ENCODE assay signal across 2 cellular contexts in the genomic region with DNA sequence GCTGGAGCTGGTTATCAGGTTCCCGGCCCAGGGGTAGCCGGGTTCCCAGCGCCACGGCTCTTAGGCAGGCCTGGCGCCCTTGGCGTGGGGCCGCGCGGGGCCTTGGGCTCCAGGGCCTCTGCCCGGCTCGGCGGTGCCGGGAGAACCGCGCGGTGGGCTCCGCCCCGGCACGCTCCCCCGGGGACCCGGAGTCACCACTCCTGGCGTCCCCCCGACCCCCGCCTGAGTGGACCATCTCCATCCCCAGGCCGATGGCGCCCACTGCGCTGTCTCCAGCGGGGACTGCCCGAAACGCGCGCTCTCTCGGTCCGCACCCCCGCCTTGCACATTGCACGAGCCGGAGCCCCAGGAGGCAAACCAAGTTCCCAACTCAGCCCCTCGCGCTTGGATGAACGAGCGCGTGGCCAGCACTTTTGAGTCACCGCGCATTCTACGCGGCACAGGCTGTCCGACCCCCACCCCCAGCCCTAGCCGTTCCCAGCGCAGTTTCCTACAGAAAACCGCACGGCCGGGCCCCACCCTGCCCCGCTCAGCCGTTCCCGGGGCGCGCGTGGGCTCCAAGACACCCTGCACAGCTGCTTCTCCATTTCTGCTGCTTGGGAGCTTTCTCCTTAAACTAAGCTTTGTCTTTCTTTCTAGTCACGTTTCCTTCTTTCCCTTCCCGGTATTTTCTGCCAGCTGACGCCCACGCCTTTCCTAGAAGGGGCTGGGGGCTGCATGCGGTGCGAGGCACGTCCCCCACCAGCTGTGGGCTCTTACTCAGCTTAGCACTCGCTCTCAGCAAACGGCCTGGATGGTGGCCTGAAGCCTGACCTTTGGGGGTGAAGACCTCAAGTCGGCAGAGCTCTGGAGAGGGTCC.
TF ChIP-seq lines count a peak whose summit lies in the region.

No MANE protein-coding gene starts in this region.

TF ChIP-seq in SK-N-SH, 30 proteins besides CTCF, POLR2A, EP300 and RAD21:
- TF ChIP-seq POLR2AphosphoS5 (IDR thresholded peaks at IDR 0.05; ENCODE audit: low read depth, low read length), result peak; percentile 54; the same call in 1 of the 2 replicates
- TF ChIP-seq CHD2 (IDR thresholded peaks at IDR 0.05; ENCODE audit: low read length, partially characterized antibody), result peak; percentile 3
- TF ChIP-seq, protein P1, sequence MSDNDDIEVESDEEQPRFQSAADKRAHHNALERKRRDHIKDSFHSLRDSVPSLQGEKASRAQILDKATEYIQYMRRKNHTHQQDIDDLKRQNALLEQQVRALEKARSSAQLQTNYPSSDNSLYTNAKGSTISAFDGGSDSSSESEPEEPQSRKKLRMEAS (IDR thresholded peaks at IDR 0.05; ENCODE audit: low read depth), result peak; percentile 60; the same call in 1 of the 2 replicates
- TF ChIP-seq MXI1 (IDR thresholded peaks at IDR 0.05; ENCODE audit: low read depth, low read length), result no peak
- TF ChIP-seq, protein P2, sequence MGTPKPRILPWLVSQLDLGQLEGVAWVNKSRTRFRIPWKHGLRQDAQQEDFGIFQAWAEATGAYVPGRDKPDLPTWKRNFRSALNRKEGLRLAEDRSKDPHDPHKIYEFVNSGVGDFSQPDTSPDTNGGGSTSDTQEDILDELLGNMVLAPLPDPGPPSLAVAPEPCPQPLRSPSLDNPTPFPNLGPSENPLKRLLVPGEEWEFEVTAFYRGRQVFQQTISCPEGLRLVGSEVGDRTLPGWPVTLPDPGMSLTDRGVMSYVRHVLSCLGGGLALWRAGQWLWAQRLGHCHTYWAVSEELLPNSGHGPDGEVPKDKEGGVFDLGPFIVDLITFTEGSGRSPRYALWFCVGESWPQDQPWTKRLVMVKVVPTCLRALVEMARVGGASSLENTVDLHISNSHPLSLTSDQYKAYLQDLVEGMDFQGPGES (IDR thresholded peaks at IDR 0.05; ENCODE audit: low read depth, low read length), result no peak

TF ChIP-seq in HepG2, 621 proteins besides CTCF, POLR2A, EP300 and RAD21 (continues in another document):
- peak; percentile 45; the same call in 1 of the 2 replicates for TF ChIP-seq PHF8 (CRISPR knock-in tag; IDR thresholded peaks at IDR 0.05)
- no peak for TF ChIP-seq CAMTA2 (CRISPR knock-in tag; IDR thresholded peaks at IDR 0.05; ENCODE audit: borderline replicate concordance)
- TF ChIP-seq NCOR1 (IDR thresholded peaks at IDR 0.05; ENCODE audit: borderline replicate concordance, low read length), result no peak
- no peak for TF ChIP-seq STAG1 (CRISPR knock-in tag; IDR thresholded peaks at IDR 0.05)
- peak; percentile 68 for TF ChIP-seq TAF1 (CRISPR knock-in tag; IDR thresholded peaks at IDR 0.05)
- 0 out of 2 replicates have a peak, but pooled peaks have one; percentile 6 for TF ChIP-seq RARA (CRISPR knock-in tag; IDR thresholded peaks at IDR 0.05)
- 0 out of 2 replicates have a peak, but pooled peaks have one; percentile 42 for TF ChIP-seq ZNF773 (CRISPR knock-in tag; IDR thresholded peaks at IDR 0.05; ENCODE audit: borderline replicate concordance)
- no peak for TF ChIP-seq SMAD9 (CRISPR knock-in tag; IDR thresholded peaks at IDR 0.05)
- TF ChIP-seq, protein P3, sequence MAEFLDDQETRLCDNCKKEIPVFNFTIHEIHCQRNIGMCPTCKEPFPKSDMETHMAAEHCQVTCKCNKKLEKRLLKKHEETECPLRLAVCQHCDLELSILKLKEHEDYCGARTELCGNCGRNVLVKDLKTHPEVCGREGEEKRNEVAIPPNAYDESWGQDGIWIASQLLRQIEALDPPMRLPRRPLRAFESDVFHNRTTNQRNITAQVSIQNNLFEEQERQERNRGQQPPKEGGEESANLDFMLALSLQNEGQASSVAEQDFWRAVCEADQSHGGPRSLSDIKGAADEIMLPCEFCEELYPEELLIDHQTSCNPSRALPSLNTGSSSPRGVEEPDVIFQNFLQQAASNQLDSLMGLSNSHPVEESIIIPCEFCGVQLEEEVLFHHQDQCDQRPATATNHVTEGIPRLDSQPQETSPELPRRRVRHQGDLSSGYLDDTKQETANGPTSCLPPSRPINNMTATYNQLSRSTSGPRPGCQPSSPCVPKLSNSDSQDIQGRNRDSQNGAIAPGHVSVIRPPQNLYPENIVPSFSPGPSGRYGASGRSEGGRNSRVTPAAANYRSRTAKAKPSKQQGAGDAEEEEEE (CRISPR knock-in tag; IDR thresholded peaks at IDR 0.05; ENCODE audit: borderline replicate concordance), result no peak
- TF ChIP-seq, protein P4, sequence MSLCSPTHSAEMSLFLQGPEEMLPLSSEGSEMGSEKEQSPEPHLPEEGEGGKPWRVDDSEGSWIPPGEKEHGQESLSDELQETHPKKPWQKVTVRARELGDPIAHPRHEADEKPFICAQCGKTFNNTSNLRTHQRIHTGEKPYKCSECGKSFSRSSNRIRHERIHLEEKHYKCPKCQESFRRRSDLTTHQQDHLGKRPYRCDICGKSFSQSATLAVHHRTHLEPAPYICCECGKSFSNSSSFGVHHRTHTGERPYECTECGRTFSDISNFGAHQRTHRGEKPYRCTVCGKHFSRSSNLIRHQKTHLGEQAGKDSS (CRISPR knock-in tag; IDR thresholded peaks at IDR 0.05; ENCODE audit: borderline replicate concordance, low read depth), result no peak; the same call in 1 of the 2 replicates
- 0 out of 2 replicates have a peak, but pooled peaks have one; percentile 7 for TF ChIP-seq PHF21A (CRISPR knock-in tag; IDR thresholded peaks at IDR 0.05)
- TF ChIP-seq KDM3A (CRISPR knock-in tag; IDR thresholded peaks at IDR 0.05; ENCODE audit: low read depth), result 0 out of 2 replicates have a peak, but pooled peaks have one; percentile 15
- no peak for TF ChIP-seq GTF3A (CRISPR knock-in tag; conservative IDR thresholded peaks at IDR 0.05)
- peak; percentile 83 for TF ChIP-seq ZFX (CRISPR knock-in tag; IDR thresholded peaks at IDR 0.05; ENCODE audit: low read depth)
- peak; percentile 57; the same call in 1 of the 2 replicates for TF ChIP-seq POLR2AphosphoS5 (IDR thresholded peaks at IDR 0.05; ENCODE audit: low read depth, low read length)
- no peak for TF ChIP-seq RNF2 (conservative IDR thresholded peaks at IDR 0.05; ENCODE audit: low read depth)
- TF ChIP-seq FOXP1 (IDR thresholded peaks at IDR 0.05), result no peak
- TF ChIP-seq FOXP1 (CRISPR knock-in tag; IDR thresholded peaks at IDR 0.05), result no peak
- 0 out of 2 replicates have a peak, but pooled peaks have one; percentile 47 for TF ChIP-seq PCBP1 (IDR thresholded peaks at IDR 0.05; ENCODE audit: borderline replicate concordance, low read depth, low read length)
- no peak; the same call in 1 of the 2 replicates for TF ChIP-seq NR2F6 (IDR thresholded peaks at IDR 0.05)
- peak; percentile 4; the same call in 1 of the 2 replicates for TF ChIP-seq NR2F6 (CRISPR knock-in tag; IDR thresholded peaks at IDR 0.05)
- peak; percentile 46 for TF ChIP-seq MYC (CRISPR knock-in tag; IDR thresholded peaks at IDR 0.05; ENCODE audit: borderline replicate concordance)
- 0 out of 2 replicates have a peak, but pooled peaks have one; percentile 17 for TF ChIP-seq MIXL1 (CRISPR knock-in tag; IDR thresholded peaks at IDR 0.05)
- TF ChIP-seq, protein P5, sequence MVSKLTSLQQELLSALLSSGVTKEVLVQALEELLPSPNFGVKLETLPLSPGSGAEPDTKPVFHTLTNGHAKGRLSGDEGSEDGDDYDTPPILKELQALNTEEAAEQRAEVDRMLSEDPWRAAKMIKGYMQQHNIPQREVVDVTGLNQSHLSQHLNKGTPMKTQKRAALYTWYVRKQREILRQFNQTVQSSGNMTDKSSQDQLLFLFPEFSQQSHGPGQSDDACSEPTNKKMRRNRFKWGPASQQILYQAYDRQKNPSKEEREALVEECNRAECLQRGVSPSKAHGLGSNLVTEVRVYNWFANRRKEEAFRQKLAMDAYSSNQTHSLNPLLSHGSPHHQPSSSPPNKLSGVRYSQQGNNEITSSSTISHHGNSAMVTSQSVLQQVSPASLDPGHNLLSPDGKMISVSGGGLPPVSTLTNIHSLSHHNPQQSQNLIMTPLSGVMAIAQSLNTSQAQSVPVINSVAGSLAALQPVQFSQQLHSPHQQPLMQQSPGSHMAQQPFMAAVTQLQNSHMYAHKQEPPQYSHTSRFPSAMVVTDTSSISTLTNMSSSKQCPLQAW (CRISPR knock-in tag; IDR thresholded peaks at IDR 0.05), result no peak
- no peak for TF ChIP-seq GMEB1 (CRISPR knock-in tag; IDR thresholded peaks at IDR 0.05; ENCODE audit: borderline replicate concordance)
- peak; percentile 45; the same call in 1 of the 2 replicates for TF ChIP-seq ZNF430 (CRISPR knock-in tag; IDR thresholded peaks at IDR 0.05)
- TF ChIP-seq, protein P6, sequence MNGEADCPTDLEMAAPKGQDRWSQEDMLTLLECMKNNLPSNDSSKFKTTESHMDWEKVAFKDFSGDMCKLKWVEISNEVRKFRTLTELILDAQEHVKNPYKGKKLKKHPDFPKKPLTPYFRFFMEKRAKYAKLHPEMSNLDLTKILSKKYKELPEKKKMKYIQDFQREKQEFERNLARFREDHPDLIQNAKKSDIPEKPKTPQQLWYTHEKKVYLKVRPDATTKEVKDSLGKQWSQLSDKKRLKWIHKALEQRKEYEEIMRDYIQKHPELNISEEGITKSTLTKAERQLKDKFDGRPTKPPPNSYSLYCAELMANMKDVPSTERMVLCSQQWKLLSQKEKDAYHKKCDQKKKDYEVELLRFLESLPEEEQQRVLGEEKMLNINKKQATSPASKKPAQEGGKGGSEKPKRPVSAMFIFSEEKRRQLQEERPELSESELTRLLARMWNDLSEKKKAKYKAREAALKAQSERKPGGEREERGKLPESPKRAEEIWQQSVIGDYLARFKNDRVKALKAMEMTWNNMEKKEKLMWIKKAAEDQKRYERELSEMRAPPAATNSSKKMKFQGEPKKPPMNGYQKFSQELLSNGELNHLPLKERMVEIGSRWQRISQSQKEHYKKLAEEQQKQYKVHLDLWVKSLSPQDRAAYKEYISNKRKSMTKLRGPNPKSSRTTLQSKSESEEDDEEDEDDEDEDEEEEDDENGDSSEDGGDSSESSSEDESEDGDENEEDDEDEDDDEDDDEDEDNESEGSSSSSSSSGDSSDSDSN (CRISPR knock-in tag; IDR thresholded peaks at IDR 0.05), result peak; percentile 34; the same call in 1 of the 2 replicates
- no peak for TF ChIP-seq KLF12 (CRISPR knock-in tag; IDR thresholded peaks at IDR 0.05; ENCODE audit: borderline replicate concordance)
- TF ChIP-seq MTF2 (CRISPR knock-in tag; IDR thresholded peaks at IDR 0.05; ENCODE audit: borderline replicate concordance), result no peak
- 0 out of 2 replicates have a peak, but pooled peaks have one; percentile 31 for TF ChIP-seq THRA (CRISPR knock-in tag; IDR thresholded peaks at IDR 0.05; ENCODE audit: borderline replicate concordance)
- 0 out of 2 replicates have a peak, but pooled peaks have one; percentile 8 for TF ChIP-seq ESRRA (CRISPR knock-in tag; IDR thresholded peaks at IDR 0.05; ENCODE audit: low read depth)
